Comparison of ENCODE assay signal across 10 cellular contexts in genomic region chr11:35330924-35331323, GRCh38.
A peak's percentile ranks its signal among the peaks of the same experiment; 100 is the strongest.
DNase-seq lines count a peak whose midpoint lies in the region; ATAC-seq and TF ChIP-seq lines count a peak whose summit lies in the region.
"Had no signal": no experiment of that assay in that cellular context is flagged by ENCODE, and none has a peak within 500 bp of the region (broad histone marks: within the 10 kb centered on the region; RNA-seq: fewer than 3 reads in every experiment).

No MANE protein-coding gene starts in this region.

- peak overlapping the region; percentile 26 for H3K27ac ChIP-seq in CD8-positive, alpha-beta memory T cell (ENCODE audit: low read depth, low read length)
- H3K27ac ChIP-seq in effector memory CD4-positive, alpha-beta T cell (ENCODE audit: insufficient read depth, low read length, poor library complexity, severe bottlenecking): peak overlapping the region; percentile 49
- no peak overlapping the region for H3K27ac ChIP-seq in upper lobe of left lung
- H3K27ac ChIP-seq: WERI-Rb-1 had no signal

- peak overlapping the region; percentile 87 to 99 (median 96) for H3K27ac Mint-ChIP-seq in CD8-positive, alpha-beta memory T cell
- peak overlapping the region; percentile 67 for H3K27ac Mint-ChIP-seq in T-helper 17 cell

- DNase-seq in CD8-positive, alpha-beta memory T cell: peak; percentile 29 to 80 (median 66)
- DNase-seq in T-helper 17 cell (no peak), upper lobe of left lung (no peak), NCI-H526 (lab: John Stamatoyannopoulos, UW) (no peak), glomerular visceral epithelial cell (ENCODE audit: extremely low spot score) (no peak), dedifferentiated amniotic fluid mesenchymal stem cell (ENCODE audit: extremely low spot score) (no peak)
- DNase-seq in effector memory CD4-positive, alpha-beta T cell: peak; percentile 28 to 44 (median 28)
- DNase-seq: NCI-H187, WERI-Rb-1 had no signal

- POLR2A ChIA-PET in CD8-positive, alpha-beta memory T cell (lab: Charles Lee): interaction anchor here (0.6 to 1.0 kb wide), 3 partner anchors 19 to 84 kb away, joined by 3 read pairs; no protein-coding TSS in a partner anchor

- H3K36me3 ChIP-seq in CD8-positive, alpha-beta memory T cell (ENCODE audit: insufficient read depth, low read length): no peaks in the 10 kb centered on the region
- no peaks in the 10 kb centered on the region for H3K36me3 ChIP-seq in effector memory CD4-positive, alpha-beta T cell (ENCODE audit: control insufficient read depth, insufficient read depth, low read length)
- no peaks in the 10 kb centered on the region for H3K36me3 ChIP-seq in upper lobe of left lung

- ATAC-seq in GM21381 (IDR thresholded peaks at IDR 0.05; ENCODE audit: unreplicated experiment) (peak; percentile 52), T-helper 17 cell (peak; percentile 92), upper lobe of left lung (ENCODE audit: low FRiP score in 2 of 2) (no peak)

- no peaks in the 10 kb centered on the region for H3K9me3 ChIP-seq in CD8-positive, alpha-beta memory T cell (ENCODE audit: low read length)
- H3K9me3 ChIP-seq in T-helper 17 cell (ENCODE audit: control insufficient read depth, low read length, poor library complexity, severe bottlenecking) (no peaks in the 10 kb centered on the region), upper lobe of left lung (no peaks in the 10 kb centered on the region)
- no peaks in the 10 kb centered on the region for H3K9me3 ChIP-seq in effector memory CD4-positive, alpha-beta T cell (ENCODE audit: control insufficient read depth, low read length)

- H3K36me3 Mint-ChIP-seq in CD8-positive, alpha-beta memory T cell: peaks cover 0 to 11% (median 0%) of the 10 kb centered on the region in 3 donors
- H3K36me3 Mint-ChIP-seq in T-helper 17 cell (ENCODE audit: low read depth): no peaks in the 10 kb centered on the region

- WGBS in upper lobe of left lung, 2 donors: 64 to 70% methylated on average over 2 of the region's 2 CpGs

- H3K27me3 Mint-ChIP-seq in CD8-positive, alpha-beta memory T cell: no peaks in the 10 kb centered on the region
- no peaks in the 10 kb centered on the region for H3K27me3 Mint-ChIP-seq in T-helper 17 cell

- no peak for TF ChIP-seq EP300 in upper lobe of left lung (IDR thresholded peaks at IDR 0.05)

- no peaks in the 10 kb centered on the region for H3K9me3 Mint-ChIP-seq in CD8-positive, alpha-beta memory T cell

- peak overlapping the region; percentile 2 to 54 (median 11) for H3K4me3 Mint-ChIP-seq in CD8-positive, alpha-beta memory T cell
- H3K4me3 Mint-ChIP-seq in T-helper 17 cell: peak overlapping the region; percentile 0

- H3K4me1 ChIP-seq in CD8-positive, alpha-beta memory T cell (ENCODE audit: insufficient read depth, low read length): peaks cover 53% of the 10 kb centered on the region
- peaks cover 31% of the 10 kb centered on the region for H3K4me1 ChIP-seq in effector memory CD4-positive, alpha-beta T cell (ENCODE audit: control insufficient read depth, insufficient read depth, low read length, poor library complexity, severe bottlenecking)
- peaks cover 0 to 3% (median 0%) of the 10 kb centered on the region in 4 donors for H3K4me1 ChIP-seq in upper lobe of left lung

- no peak for TF ChIP-seq POLR2A in upper lobe of left lung (IDR thresholded peaks at IDR 0.05)

- H3K4me1 Mint-ChIP-seq in CD8-positive, alpha-beta memory T cell: peaks cover 52 to 76% (median 71%) of the 10 kb centered on the region in 3 donors
- H3K4me1 Mint-ChIP-seq in T-helper 17 cell: peaks cover 26% of the 10 kb centered on the region

- H3K4me3 ChIP-seq in CD8-positive, alpha-beta memory T cell (ENCODE audit: low read length): peak overlapping the region; percentile 2
- no peak overlapping the region for H3K4me3 ChIP-seq in effector memory CD4-positive, alpha-beta T cell (ENCODE audit: insufficient read depth, low read depth, low read length, poor library complexity, severe bottlenecking)
- no peak overlapping the region for H3K4me3 ChIP-seq in upper lobe of left lung

- H3K27me3 ChIP-seq in CD8-positive, alpha-beta memory T cell (ENCODE audit: insufficient read depth, low read length, poor library complexity, severe bottlenecking): no peaks in the 10 kb centered on the region
- no peaks in the 10 kb centered on the region for H3K27me3 ChIP-seq in effector memory CD4-positive, alpha-beta T cell (replicated peaks; ENCODE audit: control insufficient read depth, insufficient read depth, low read length, poor library complexity, severe bottlenecking)
- no peaks in the 10 kb centered on the region for H3K27me3 ChIP-seq in upper lobe of left lung

- CTCF ChIA-PET in CD8-positive, alpha-beta memory T cell (lab: Charles Lee): interaction anchor here (1.0 to 1.7 kb wide), 3 partner anchors 15 to 402 kb away, joined by 3 read pairs; no protein-coding TSS in a partner anchor

- no peak for TF ChIP-seq CTCF in upper lobe of left lung (IDR thresholded peaks at IDR 0.05)

Comparison
In these comparisons a context has a peak if more than half of its experiments do, and no peak if none do; other contexts are left out.
1. DNase-seq: peak in CD8-positive, alpha-beta memory T cell (5 of 5) and effector memory CD4-positive, alpha-beta T cell (3 of 3); none in T-helper 17 cell (0 of 3), upper lobe of left lung (0 of 2), NCI-H526 (0 of 2), glomerular visceral epithelial cell (single experiment) and dedifferentiated amniotic fluid mesenchymal stem cell (single experiment).
2. H3K27ac ChIP-seq: peak in CD8-positive, alpha-beta memory T cell (single experiment) and effector memory CD4-positive, alpha-beta T cell (single experiment); none in upper lobe of left lung (0 of 4).
3. ATAC-seq: peak in GM21381 (single experiment) and T-helper 17 cell (single experiment); none in upper lobe of left lung (0 of 2).